1 cellular context compared by ENCODE assay signal in the genomic region with DNA sequence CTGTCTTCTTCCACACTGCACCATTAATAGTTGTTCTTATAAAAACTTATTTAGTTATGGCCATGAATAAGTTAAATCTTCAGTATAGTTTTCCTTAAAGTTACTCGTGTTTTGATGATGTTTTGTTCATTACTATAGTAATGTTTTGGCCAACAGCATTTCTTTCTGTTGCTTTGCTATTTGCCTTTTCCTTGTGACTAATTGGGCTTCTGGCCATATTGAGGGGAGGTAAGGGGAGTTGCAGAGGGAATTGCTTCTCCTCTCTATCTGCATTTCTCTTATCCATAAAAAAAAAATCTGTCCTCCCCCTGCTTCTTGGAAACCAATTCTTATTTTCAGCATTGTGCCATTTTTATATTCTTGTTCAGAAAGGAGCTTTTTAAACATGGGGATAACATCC.
TF ChIP-seq lines count a peak whose summit lies in the region.

No MANE protein-coding gene starts in this region.

TF ChIP-seq in A549, 52 proteins besides CTCF, POLR2A, EP300 and RAD21 (continued from another document):
- TF ChIP-seq USF2 (IDR thresholded peaks at IDR 0.05) (no peak), ATOH8 (CRISPR knock-in tag; IDR thresholded peaks at IDR 0.05; ENCODE audit: low read depth) (no peak), EHMT2 (IDR thresholded peaks at IDR 0.05; ENCODE audit: low read depth) (no peak), MAX (IDR thresholded peaks at IDR 0.05) (no peak), FOXS1 (CRISPR knock-in tag; IDR thresholded peaks at IDR 0.05) (no peak)
- TF ChIP-seq, protein P1, sequence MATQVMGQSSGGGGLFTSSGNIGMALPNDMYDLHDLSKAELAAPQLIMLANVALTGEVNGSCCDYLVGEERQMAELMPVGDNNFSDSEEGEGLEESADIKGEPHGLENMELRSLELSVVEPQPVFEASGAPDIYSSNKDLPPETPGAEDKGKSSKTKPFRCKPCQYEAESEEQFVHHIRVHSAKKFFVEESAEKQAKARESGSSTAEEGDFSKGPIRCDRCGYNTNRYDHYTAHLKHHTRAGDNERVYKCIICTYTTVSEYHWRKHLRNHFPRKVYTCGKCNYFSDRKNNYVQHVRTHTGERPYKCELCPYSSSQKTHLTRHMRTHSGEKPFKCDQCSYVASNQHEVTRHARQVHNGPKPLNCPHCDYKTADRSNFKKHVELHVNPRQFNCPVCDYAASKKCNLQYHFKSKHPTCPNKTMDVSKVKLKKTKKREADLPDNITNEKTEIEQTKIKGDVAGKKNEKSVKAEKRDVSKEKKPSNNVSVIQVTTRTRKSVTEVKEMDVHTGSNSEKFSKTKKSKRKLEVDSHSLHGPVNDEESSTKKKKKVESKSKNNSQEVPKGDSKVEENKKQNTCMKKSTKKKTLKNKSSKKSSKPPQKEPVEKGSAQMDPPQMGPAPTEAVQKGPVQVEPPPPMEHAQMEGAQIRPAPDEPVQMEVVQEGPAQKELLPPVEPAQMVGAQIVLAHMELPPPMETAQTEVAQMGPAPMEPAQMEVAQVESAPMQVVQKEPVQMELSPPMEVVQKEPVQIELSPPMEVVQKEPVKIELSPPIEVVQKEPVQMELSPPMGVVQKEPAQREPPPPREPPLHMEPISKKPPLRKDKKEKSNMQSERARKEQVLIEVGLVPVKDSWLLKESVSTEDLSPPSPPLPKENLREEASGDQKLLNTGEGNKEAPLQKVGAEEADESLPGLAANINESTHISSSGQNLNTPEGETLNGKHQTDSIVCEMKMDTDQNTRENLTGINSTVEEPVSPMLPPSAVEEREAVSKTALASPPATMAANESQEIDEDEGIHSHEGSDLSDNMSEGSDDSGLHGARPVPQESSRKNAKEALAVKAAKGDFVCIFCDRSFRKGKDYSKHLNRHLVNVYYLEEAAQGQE (IDR thresholded peaks at IDR 0.05) = no peak
- TF ChIP-seq, protein P2, sequence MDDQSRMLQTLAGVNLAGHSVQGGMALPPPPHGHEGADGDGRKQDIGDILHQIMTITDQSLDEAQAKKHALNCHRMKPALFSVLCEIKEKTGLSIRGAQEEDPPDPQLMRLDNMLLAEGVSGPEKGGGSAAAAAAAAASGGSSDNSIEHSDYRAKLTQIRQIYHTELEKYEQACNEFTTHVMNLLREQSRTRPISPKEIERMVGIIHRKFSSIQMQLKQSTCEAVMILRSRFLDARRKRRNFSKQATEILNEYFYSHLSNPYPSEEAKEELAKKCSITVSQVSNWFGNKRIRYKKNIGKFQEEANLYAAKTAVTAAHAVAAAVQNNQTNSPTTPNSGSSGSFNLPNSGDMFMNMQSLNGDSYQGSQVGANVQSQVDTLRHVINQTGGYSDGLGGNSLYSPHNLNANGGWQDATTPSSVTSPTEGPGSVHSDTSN (IDR thresholded peaks at IDR 0.05) = no peak
